Comparison of ENCODE assay signal across 23 cellular contexts in the genomic region with DNA sequence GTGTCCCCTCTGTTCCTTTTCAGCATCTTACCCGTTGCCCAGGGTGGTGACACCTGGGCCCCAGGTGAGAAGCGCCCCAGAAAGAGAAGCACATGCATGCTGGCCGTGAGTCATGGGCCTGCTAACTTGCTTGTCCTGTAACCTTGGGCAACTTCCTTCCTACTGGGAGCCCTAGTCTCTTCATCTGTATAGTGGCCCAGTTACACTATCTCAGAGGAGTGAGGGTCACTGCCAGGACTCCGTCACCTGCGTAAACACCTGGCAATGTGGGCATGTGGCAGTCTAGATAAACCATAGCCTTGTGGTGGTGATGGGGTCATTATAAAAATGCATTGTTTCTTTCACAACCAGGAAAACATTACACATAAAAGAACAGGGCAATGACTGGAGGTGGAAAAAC.
"Had no signal": no experiment of that assay in that cellular context is flagged by ENCODE, and none has a peak within 500 bp of the region (broad histone marks: within the 10 kb centered on the region; RNA-seq: fewer than 3 reads in every experiment).

No MANE protein-coding gene starts in this region.

- H3K4me1 ChIP-seq: left ventricle myocardium inferior, right lobe of liver, transverse colon had no signal

- H3K4me1 Mint-ChIP-seq: mesothelial cell of epicardium had no signal

- H3K36me3 ChIP-seq: esophagus muscularis mucosa, left ventricle myocardium inferior, right lobe of liver, transverse colon had no signal

- ATAC-seq: activated naive CD8-positive, alpha-beta T cell treated with anti-CD3 and anti-CD28 coated beads, Interleukin-2, amount 50 U/mL, for 24 hours; activated T-cell treated with anti-CD3 and anti-CD28 coated beads, Interleukin-2, amount 50 U/mL, for 4 hours; right lobe of liver; stimulated activated effector memory CD8-positive, alpha-beta T cell treated with anti-CD3 and anti-CD28 coated beads, Interleukin-12 subunit alpha, Interleukin-12 subunit beta, amount 100 ng/mL, for 72 hours; stimulated activated naive CD8-positive, alpha-beta T cell treated with anti-CD3 and anti-CD28 coated beads, Interleukin-15, amount 100 ng/mL, for 72 hours; T-cell had no signal

- H3K9me3 ChIP-seq: esophagus muscularis mucosa, left ventricle myocardium inferior, right lobe of liver, transverse colon had no signal

- H3K27me3 Mint-ChIP-seq: activated naive CD8-positive, alpha-beta T cell treated with anti-CD3 and anti-CD28 coated beads, Interleukin-2, amount 50 U/mL, for 24 hours; stimulated activated naive CD8-positive, alpha-beta T cell treated with anti-CD3 and anti-CD28 coated beads, Interleukin-15, amount 100 ng/mL, for 72 hours; T-cell had no signal

- DNase-seq: activated CD4-positive, alpha-beta T cell treated with anti-CD3 and anti-CD28 coated beads for 1 hour; activated CD8-positive, alpha-beta memory T cell treated with anti-CD3 and anti-CD28 coated beads for 24 hours; activated CD8-positive, alpha-beta memory T cell treated with anti-CD3 and anti-CD28 coated beads, Interleukin-2, amount 50 U/mL, for 4 hours; activated naive CD4-positive, alpha-beta T cell treated with anti-CD3 and anti-CD28 coated beads for 36 hours; activated naive CD8-positive, alpha-beta T cell treated with anti-CD3 and anti-CD28 coated beads, Interleukin-2, amount 50 U/mL, for 24 hours; activated T-cell treated with anti-CD3 and anti-CD28 coated beads, Interleukin-2, amount 50 U/mL, for 4 hours; central memory CD4-positive, alpha-beta T cell; dermis blood vessel endothelial cell; effector CD8-positive, alpha-beta T cell; hippocampal formation; left ventricle myocardium inferior; posterior cingulate gyrus; stimulated activated CD4-positive, alpha-beta T cell treated with anti-CD3 and anti-CD28 coated beads, Interleukin-1b, Interleukin-23, amount 100 ng/mL, for 48 hours; stimulated activated naive CD8-positive, alpha-beta T cell treated with anti-CD3 and anti-CD28 coated beads, Interleukin-15, amount 100 ng/mL, for 72 hours; T-cell; transverse colon had no signal

- H3K9me3 Mint-ChIP-seq: activated naive CD4-positive, alpha-beta T cell treated with anti-CD3 and anti-CD28 coated beads for 36 hours; activated naive CD8-positive, alpha-beta T cell treated with anti-CD3 and anti-CD28 coated beads, Interleukin-2, amount 50 U/mL, for 24 hours; activated T-cell treated with anti-CD3 and anti-CD28 coated beads, Interleukin-2, amount 50 U/mL, for 4 hours; activated T-helper 2 cell treated with anti-CD3 and anti-CD28 coated beads, Interferon-gamma antibody, Interleukin-2, Interleukin-4, amounts not matched to agents 10 μg/mL and 5 μg/mL and 100 μg/mL, durations not matched to agents 14 hours and 24 hours and 36 hours; mesothelial cell of epicardium; nephron; stimulated activated effector memory CD8-positive, alpha-beta T cell treated with anti-CD3 and anti-CD28 coated beads, Interleukin-12 subunit alpha, Interleukin-12 subunit beta, amount 100 ng/mL, for 72 hours; stimulated activated naive CD8-positive, alpha-beta T cell treated with anti-CD3 and anti-CD28 coated beads, Interleukin-15, amount 100 ng/mL, for 72 hours; T-cell had no signal

- H3K4me3 ChIP-seq: esophagus muscularis mucosa, left ventricle myocardium inferior, right lobe of liver, skin epidermis, transverse colon had no signal

- H3K27ac Mint-ChIP-seq: activated naive CD4-positive, alpha-beta T cell treated with anti-CD3 and anti-CD28 coated beads for 36 hours; activated naive CD8-positive, alpha-beta T cell treated with anti-CD3 and anti-CD28 coated beads, Interleukin-2, amount 50 U/mL, for 24 hours; activated T-helper 2 cell treated with anti-CD3 and anti-CD28 coated beads, Interferon-gamma antibody, Interleukin-2, Interleukin-4, amounts not matched to agents 10 μg/mL and 5 μg/mL and 100 μg/mL, durations not matched to agents 14 hours and 24 hours and 36 hours; mesothelial cell of epicardium; nephron; stimulated activated effector memory CD8-positive, alpha-beta T cell treated with anti-CD3 and anti-CD28 coated beads, Interleukin-12 subunit alpha, Interleukin-12 subunit beta, amount 100 ng/mL, for 72 hours; stimulated activated naive CD8-positive, alpha-beta T cell treated with anti-CD3 and anti-CD28 coated beads, Interleukin-15, amount 100 ng/mL, for 72 hours; T-cell had no signal

- H3K27ac ChIP-seq: esophagus muscularis mucosa, left ventricle myocardium inferior, right lobe of liver, skin epidermis, transverse colon had no signal

- H3K4me3 Mint-ChIP-seq: activated naive CD4-positive, alpha-beta T cell treated with anti-CD3 and anti-CD28 coated beads for 36 hours; activated naive CD8-positive, alpha-beta T cell treated with anti-CD3 and anti-CD28 coated beads, Interleukin-2, amount 50 U/mL, for 24 hours; activated T-cell treated with anti-CD3 and anti-CD28 coated beads, Interleukin-2, amount 50 U/mL, for 4 hours; mesothelial cell of epicardium; nephron; stimulated activated effector memory CD8-positive, alpha-beta T cell treated with anti-CD3 and anti-CD28 coated beads, Interleukin-12 subunit alpha, Interleukin-12 subunit beta, amount 100 ng/mL, for 72 hours; stimulated activated naive CD8-positive, alpha-beta T cell treated with anti-CD3 and anti-CD28 coated beads, Interleukin-15, amount 100 ng/mL, for 72 hours; T-cell had no signal

- H3K36me3 Mint-ChIP-seq: mesothelial cell of epicardium; stimulated activated effector memory CD8-positive, alpha-beta T cell treated with anti-CD3 and anti-CD28 coated beads, Interleukin-12 subunit alpha, Interleukin-12 subunit beta, amount 100 ng/mL, for 72 hours had no signal

- H3K27me3 ChIP-seq: esophagus muscularis mucosa, right lobe of liver, transverse colon had no signal
